Comparison of ENCODE assay signal across 8 cellular contexts in the genomic region with DNA sequence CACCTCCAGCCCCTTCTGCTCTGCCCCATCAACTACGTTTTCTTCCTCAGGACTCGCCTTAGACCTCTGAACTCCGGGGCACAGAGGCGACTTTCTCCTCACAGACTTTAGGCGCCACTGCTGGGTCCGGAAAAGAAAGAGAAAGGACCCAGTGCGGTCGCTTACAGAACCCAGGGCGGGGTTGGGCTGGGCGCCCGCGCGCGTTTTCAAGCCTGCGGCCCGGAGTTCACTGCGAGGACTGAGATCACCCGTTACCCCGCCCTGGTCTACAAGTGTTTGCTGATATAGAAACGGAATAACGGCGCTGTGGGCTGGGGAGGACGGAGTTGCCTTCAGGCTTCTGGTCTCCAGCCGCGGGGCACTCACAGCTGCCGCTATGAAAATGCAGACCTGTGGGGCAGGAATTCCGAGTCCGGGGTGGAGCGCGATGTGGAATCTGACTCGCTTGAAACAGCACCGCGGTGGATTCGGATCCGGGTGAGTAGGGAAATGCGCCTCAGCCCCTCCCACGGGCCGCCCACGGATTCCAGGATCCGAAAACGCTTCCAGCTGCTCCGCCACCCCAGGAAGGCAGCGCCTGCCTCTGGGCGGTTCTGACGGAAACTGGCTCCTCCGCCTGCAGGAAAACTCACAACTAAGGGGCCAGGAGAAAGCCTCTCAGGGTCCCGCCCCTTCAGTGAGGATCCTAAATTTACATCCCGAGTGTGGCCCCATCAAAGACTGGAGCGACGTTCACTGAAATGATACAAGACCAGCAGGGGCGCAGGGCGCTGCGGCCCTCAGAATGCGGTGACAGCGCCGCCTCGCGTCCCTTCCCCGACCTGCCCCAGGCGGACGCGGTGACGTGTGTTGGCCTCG. TPM values are rescaled to one million over a fixed set of nuclear protein-coding genes. Genes with fewer than 3 reads are reported as not detected.
A peak's percentile ranks its signal among the peaks of the same experiment; 100 is the strongest.
DNase-seq lines count a peak whose midpoint lies in the region; ATAC-seq lines count a peak whose summit lies in the region.

No MANE protein-coding gene starts in this region.

- H3K4me1 Mint-ChIP-seq in activated CD4-positive, alpha-beta T cell treated with anti-CD3 and anti-CD28 coated beads, Interleukin-2, amount 10 ng/mL, durations not matched to agents 24 days and 14 days: peaks cover 52% of the 10 kb centered on the region

- H3K36me3 Mint-ChIP-seq in activated CD4-positive, alpha-beta T cell treated with anti-CD3 and anti-CD28 coated beads, Interleukin-2, amount 10 ng/mL, durations not matched to agents 24 days and 14 days (ENCODE audit: low read depth): peaks cover 2% of the 10 kb centered on the region

- H3K27me3 Mint-ChIP-seq in activated CD4-positive, alpha-beta T cell treated with anti-CD3 and anti-CD28 coated beads, Interleukin-2, amount 10 ng/mL, durations not matched to agents 24 days and 14 days: no peaks in the 10 kb centered on the region

- no peaks in the 10 kb centered on the region for H3K9me3 Mint-ChIP-seq in activated CD4-positive, alpha-beta T cell treated with anti-CD3 and anti-CD28 coated beads, Interleukin-2, amount 10 ng/mL, durations not matched to agents 24 days and 14 days

- ATAC-seq in GM18858 (IDR thresholded peaks at IDR 0.05; ENCODE audit: unreplicated experiment) (peak; percentile 81), HG03095 (IDR thresholded peaks at IDR 0.05; ENCODE audit: unreplicated experiment) (peak; percentile 62)

- in situ Hi-C loops in ACHN (cut with HindIII; ENCODE audit: low pct_ligation_motif_present, low pct_unique_long_range_greater_than_20kb, low sequenced_read_pairs): no loop called here

- H3K27ac Mint-ChIP-seq in activated CD4-positive, alpha-beta T cell treated with anti-CD3 and anti-CD28 coated beads, Interleukin-2, amount 10 ng/mL, durations not matched to agents 24 days and 14 days: peak overlapping the region; percentile 95

- intact Hi-C loops in activated CD4-positive, alpha-beta T cell treated with anti-CD3 and anti-CD28 coated beads, Interleukin-2, amount 10 ng/mL, durations not matched to agents 24 days and 14 days (cut with micrococcal nuclease): loop anchor here (1.0 to 2.0 kb wide), 6 partner anchors 11 to 214 kb away; no protein-coding TSS in a partner anchor

- peak overlapping the region; percentile 86 for H3K4me3 Mint-ChIP-seq in activated CD4-positive, alpha-beta T cell treated with anti-CD3 and anti-CD28 coated beads, Interleukin-2, amount 10 ng/mL, durations not matched to agents 24 days and 14 days

- DNase-seq in ACHN (peak; percentile 89), NCI-H345 treated with DMSO at 0.1 percent for 48 hours (lab: John Stamatoyannopoulos, UW; ENCODE audit: unreplicated experiment) (peak; percentile 59), cortex of kidney (lab: John Stamatoyannopoulos, UW) (peak; percentile 9), left kidney (ENCODE audit: low read depth, low spot score) (peak; percentile 91)
- DNase-seq in activated CD4-positive, alpha-beta T cell treated with anti-CD3 and anti-CD28 coated beads, Interleukin-2, amount 10 ng/mL, durations not matched to agents 24 days and 14 days: peak; percentile 95
- peak; percentile 81 for DNase-seq in stimulated activated CD4-positive, alpha-beta T cell treated with anti-CD3 and anti-CD28 coated beads, Interleukin-1b, Interleukin-23, amount 100 ng/mL, for 48 hours

RNA-seq across cellular contexts. Expression of gene HLA-F, which starts 29.4 kb away (rescaled TPM):
- 254 and 270 TPM in 2 replicates for total RNA-seq in activated CD4-positive, alpha-beta T cell treated with anti-CD3 and anti-CD28 coated beads, Interleukin-2, amount 10 ng/mL, durations not matched to agents 24 days and 14 days

Comparison
In these comparisons a context has a peak if more than half of its experiments do, and no peak if none do; other contexts are left out.
1. Peak in every context shown above with its lines: DNase-seq and ATAC-seq.
2. DNase-seq: peak in every context shown above with its lines; median percentile 95 in activated CD4-positive, alpha-beta T cell treated with anti-CD3 and anti-CD28 coated beads, Interleukin-2, amount 10 ng/mL, durations not matched to agents 24 days and 14 days; 91 in left kidney; 89 in ACHN; 81 in stimulated activated CD4-positive, alpha-beta T cell treated with anti-CD3 and anti-CD28 coated beads, Interleukin-1b, Interleukin-23, amount 100 ng/mL, for 48 hours; 59 in NCI-H345 treated with DMSO at 0.1 percent for 48 hours; 9 in cortex of kidney.